ENCODE assay signal across 10 cellular contexts in the genomic region with DNA sequence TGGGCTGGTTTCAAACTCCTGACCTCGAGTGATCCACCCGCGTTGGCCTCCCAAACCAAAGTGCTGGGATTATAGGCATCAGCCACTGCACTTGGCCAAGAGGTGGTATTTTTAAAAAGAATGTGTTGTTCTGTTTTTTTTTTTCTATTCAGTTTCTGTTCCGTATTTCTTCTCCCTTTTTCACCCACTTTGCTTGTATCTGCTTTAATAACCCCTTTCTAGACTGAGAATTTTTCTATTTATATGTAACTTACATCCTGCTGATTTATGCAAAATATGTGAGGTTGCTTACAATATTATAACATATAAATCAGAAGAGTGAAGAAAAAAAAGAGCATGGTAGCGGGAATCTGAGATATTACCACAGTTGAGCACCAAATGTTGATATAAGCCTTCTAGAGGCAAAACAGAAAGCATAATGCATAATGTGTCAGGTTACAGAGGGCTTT. TPM values are rescaled to one million over a fixed set of nuclear protein-coding genes. Genes with fewer than 3 reads are reported as not detected.
DNase-seq lines count a peak whose midpoint lies in the region; ATAC-seq lines count a peak whose summit lies in the region.
"Had no signal": no experiment of that assay in that cellular context is flagged by ENCODE, and none has a peak within 500 bp of the region (broad histone marks: within the 10 kb centered on the region; RNA-seq: fewer than 3 reads in every experiment).

No MANE protein-coding gene starts in this region.

- 0 out of 22 replicates have a peak, but pooled peaks cover 0 to 5% (median 0%) of the 10 kb centered on the region in 11 experiments for H3K27me3 ChIP-seq in BLaER1 treated with 17β-estradiol and CSF1 and Interleukin-3, amounts not matched to agents 10 nM and 100 nM
- H3K27me3 ChIP-seq in GM23248 (replicated peaks; ENCODE audit: insufficient read depth), result no peaks in the 10 kb centered on the region; the same call in 1 of the 2 replicates
- H3K27me3 ChIP-seq: neural progenitor cell had no signal

- peak overlapping the region; percentile 57 to 96 (median 86) for H3K27ac Mint-ChIP-seq in IgD-negative memory B cell
- H3K27ac Mint-ChIP-seq in activated naive CD4-positive, alpha-beta T cell treated with anti-CD3 and anti-CD28 coated beads, Interleukin-2, amount 10 ng/mL, durations not matched to agents 7 days and 5 days, result no peak overlapping the region
- H3K27ac Mint-ChIP-seq: activated naive CD4-positive, alpha-beta T cell treated with anti-CD3 and anti-CD28 coated beads for 36 hours; neural progenitor cell had no signal

- H3K27ac ChIP-seq in BLaER1 treated with 17β-estradiol and CSF1 and Interleukin-3, amounts not matched to agents 10 nM and 100 nM, result peak overlapping the region in 7 of 11 experiments; percentile 7 to 45 (median 36); a peak in 10 of 22 replicates
- no peak overlapping the region for H3K27ac ChIP-seq in GM23248
- H3K27ac ChIP-seq: neural progenitor cell had no signal

- H3K9me3 ChIP-seq in BLaER1 treated with 17β-estradiol and CSF1 and Interleukin-3, amounts not matched to agents 10 nM and 100 nM (replicated peaks in 1 of 11), result no peaks in the 10 kb centered on the region
- H3K9me3 ChIP-seq in GM23248 (ENCODE audit: low read depth), result no peaks in the 10 kb centered on the region

- 86% methylated on average over 5 of the region's 5 CpGs for WGBS in GM23248 (ENCODE audit: low coverage in 1 of 2, low lambda C conversion rate in 2 of 2, missing lambda C conversion rate in 2 of 2), 2 experiments

- H3K4me2 ChIP-seq in BLaER1 treated with 17β-estradiol and CSF1 and Interleukin-3, amounts not matched to agents 10 nM and 100 nM, result peak overlapping the region; percentile 32 to 85 (median 74)
- H3K4me2 ChIP-seq in GM23248 (ENCODE audit: unreplicated experiment), result no peak overlapping the region
- H3K4me2 ChIP-seq: neural progenitor cell had no signal

- peaks cover 30 to 51% (median 40%) of the 10 kb centered on the region in 10 experiments for H3K4me1 ChIP-seq in BLaER1 treated with 17β-estradiol and CSF1 and Interleukin-3, amounts not matched to agents 10 nM and 100 nM
- no peaks in the 10 kb centered on the region for H3K4me1 ChIP-seq in GM23248 (ENCODE audit: insufficient read depth)
- H3K4me1 ChIP-seq: neural progenitor cell had no signal

- no peak overlapping the region for H3K4me3 ChIP-seq in BLaER1 treated with 17β-estradiol and CSF1 and Interleukin-3, amounts not matched to agents 10 nM and 100 nM
- H3K4me3 ChIP-seq in GM23248, result no peak overlapping the region
- H3K4me3 ChIP-seq: neural progenitor cell had no signal

- H3K27me3 Mint-ChIP-seq in IgD-negative memory B cell, result no peaks in the 10 kb centered on the region
- H3K27me3 Mint-ChIP-seq in activated naive CD4-positive, alpha-beta T cell treated with anti-CD3 and anti-CD28 coated beads, Interleukin-2, amount 10 ng/mL, durations not matched to agents 7 days and 5 days, result no peaks in the 10 kb centered on the region

- H3F3A ChIP-seq in GM23248 (ENCODE audit: insufficient read depth), result no peaks in the 10 kb centered on the region

- ATAC-seq in GM19351 (IDR thresholded peaks at IDR 0.05; ENCODE audit: unreplicated experiment) (peak; percentile 56), HG02870 (IDR thresholded peaks at IDR 0.05; ENCODE audit: unreplicated experiment) (peak; percentile 49)

- peaks cover 1% of the 10 kb centered on the region for H3K36me3 Mint-ChIP-seq in IgD-negative memory B cell
- H3K36me3 Mint-ChIP-seq in activated naive CD4-positive, alpha-beta T cell treated with anti-CD3 and anti-CD28 coated beads, Interleukin-2, amount 10 ng/mL, durations not matched to agents 7 days and 5 days, result no peaks in the 10 kb centered on the region

- in situ Hi-C loops in GM23248 (cut with MboI), result no loop called here

- DNase-seq in activated naive CD4-positive, alpha-beta T cell treated with anti-CD3 and anti-CD28 coated beads, Interleukin-2, amount 10 ng/mL, durations not matched to agents 7 days and 5 days, result no peak
- DNase-seq in GM23248 (no peak), Ammon's horn (ENCODE audit: low spot score) (no peak)
- no peak for DNase-seq in activated CD4-positive, alpha-beta T cell treated with anti-CD3 and anti-CD28 coated beads for 4 hours
- DNase-seq: activated naive CD4-positive, alpha-beta T cell treated with anti-CD3 and anti-CD28 coated beads for 36 hours had no signal

- no peaks in the 10 kb centered on the region for H3K9me3 Mint-ChIP-seq in IgD-negative memory B cell
- H3K9me3 Mint-ChIP-seq in activated naive CD4-positive, alpha-beta T cell treated with anti-CD3 and anti-CD28 coated beads, Interleukin-2, amount 10 ng/mL, durations not matched to agents 7 days and 5 days, result no peaks in the 10 kb centered on the region
- H3K9me3 Mint-ChIP-seq: activated naive CD4-positive, alpha-beta T cell treated with anti-CD3 and anti-CD28 coated beads for 36 hours; neural progenitor cell had no signal

- H3K4me3 Mint-ChIP-seq in IgD-negative memory B cell, result peak overlapping the region; percentile 67 to 91 (median 74)
- H3K4me3 Mint-ChIP-seq in activated naive CD4-positive, alpha-beta T cell treated with anti-CD3 and anti-CD28 coated beads, Interleukin-2, amount 10 ng/mL, durations not matched to agents 7 days and 5 days, result no peak overlapping the region
- H3K4me3 Mint-ChIP-seq: activated naive CD4-positive, alpha-beta T cell treated with anti-CD3 and anti-CD28 coated beads for 36 hours; neural progenitor cell had no signal

- H3K9me2 ChIP-seq in GM23248 (ENCODE audit: insufficient read depth), result no peaks in the 10 kb centered on the region

- CTCF ChIA-PET in activated naive CD4-positive, alpha-beta T cell treated with anti-CD3 and anti-CD28 coated beads, Interleukin-2, amount 10 ng/mL, durations not matched to agents 7 days and 5 days (lab: Charles Lee), result no interaction called here

- H3K36me3 ChIP-seq in BLaER1 treated with 17β-estradiol and CSF1 and Interleukin-3, amounts not matched to agents 10 nM and 100 nM, result no peaks in the 10 kb centered on the region
- no peaks in the 10 kb centered on the region for H3K36me3 ChIP-seq in GM23248 (ENCODE audit: low read depth)
- H3K36me3 ChIP-seq: neural progenitor cell had no signal

- H2AFZ ChIP-seq in GM23248, result no peak overlapping the region
- H2AFZ ChIP-seq: neural progenitor cell had no signal

- no peaks in the 10 kb centered on the region for H4K20me1 ChIP-seq in BLaER1 treated with 17β-estradiol and CSF1 and Interleukin-3, amounts not matched to agents 10 nM and 100 nM
- no peaks in the 10 kb centered on the region for H4K20me1 ChIP-seq in GM23248 (ENCODE audit: insufficient read depth)

- H3K9ac ChIP-seq in BLaER1 treated with 17β-estradiol and CSF1 and Interleukin-3, amounts not matched to agents 10 nM and 100 nM, result peak overlapping the region in 1 of 11 experiments; percentile 25; a peak in 2 of 22 replicates
- no peak overlapping the region for H3K9ac ChIP-seq in GM23248
- H3K9ac ChIP-seq: neural progenitor cell had no signal

- H3K4me1 Mint-ChIP-seq in IgD-negative memory B cell, result peaks cover 39 to 55% (median 53%) of the 10 kb centered on the region in 3 donors
- no peaks in the 10 kb centered on the region for H3K4me1 Mint-ChIP-seq in activated naive CD4-positive, alpha-beta T cell treated with anti-CD3 and anti-CD28 coated beads, Interleukin-2, amount 10 ng/mL, durations not matched to agents 7 days and 5 days

- no peaks in the 10 kb centered on the region for H3K79me2 ChIP-seq in GM23248 (ENCODE audit: insufficient read depth)

RNA-seq across cellular contexts. Expression of gene LYPD6B, which starts 17.2 kb away (rescaled TPM):
- polyA plus RNA-seq in IgD-negative memory B cell, result 7.8 TPM
- total RNA-seq in GM23248 (2014; rRNA removed; shearing (Covaris generic)), result 3.9 and 6.8 TPM in 2 replicates
- polyA plus RNA-seq in GM23248 (2016; fragmentation: Nextera tagmentation; extraction: Ambion mirVana), result 11.4 and 11.5 TPM in 2 replicates
- total RNA-seq: activated naive CD4-positive, alpha-beta T cell treated with anti-CD3 and anti-CD28 coated beads for 36 hours had no signal
